Comparison of ENCODE assay signal across 8 cellular contexts in genomic region chr14:105705862-105706781, GRCh38.
A peak's percentile ranks its signal among the peaks of the same experiment; 100 is the strongest.
DNase-seq lines count a peak whose midpoint lies in the region; ATAC-seq, FAIRE-seq and TF ChIP-seq lines count a peak whose summit lies in the region.
"Not testable (repeated sequence)": the region's sequence is repeated elsewhere in the genome, so short reads cannot be mapped to it uniquely, and the experiment has no call there.

No MANE protein-coding gene starts in this region.

- H3K27ac Mint-ChIP-seq in stimulated activated naive B cell treated with anti-CD40 and anti-IgM and Interleukin-4, amounts not matched to agents 10 μg/mL and 1 μg/mL and 100 μg/mL, for 72 hours, result peak overlapping the region; percentile 95

- peak; percentile 55 for DNase-seq in GM10248 (ENCODE audit: extremely low spot score)
- DNase-seq in activated CD8-positive, alpha-beta memory T cell treated with anti-CD3 and anti-CD28 coated beads, Interleukin-2, amount 50 U/mL, for 48 hours, result peak; percentile 32
- peak; percentile 73 for DNase-seq in kidney
- peak; percentile 63 for DNase-seq in stimulated activated naive B cell treated with anti-CD40 and anti-IgM and Interleukin-4, amounts not matched to agents 10 μg/mL and 1 μg/mL and 100 μg/mL, for 72 hours

- 0 out of 2 replicates have a peak overlapping the region, but pooled peaks have one; percentile 30 for H3K4me2 ChIP-seq in OCI-LY3 (ENCODE audit: low read length)

- H3K4me3 ChIP-seq in OCI-LY3 (ENCODE audit: low read length); kidney (ENCODE audit: low read length in 2 of 2): not testable (repeated sequence)

- H4K20me1 ChIP-seq in OCI-LY3 (ENCODE audit: insufficient read depth, low read length), result not testable (repeated sequence)

- peak overlapping the region; percentile 33 to 52 for H3K4me3 Mint-ChIP-seq in stimulated activated naive B cell treated with anti-CD40 and anti-IgM and Interleukin-4, amounts not matched to agents 10 μg/mL and 1 μg/mL and 100 μg/mL, for 72 hours

- H3K36me3 ChIP-seq in OCI-LY3 (replicated peaks; ENCODE audit: low read depth, low read length); kidney (ENCODE audit: control insufficient read depth in 1 of 2, insufficient read depth in 2 of 2, low read length in 2 of 2): not testable (repeated sequence)

- POLR2A ChIA-PET in GM10248 (lab: Yijun Ruan, JAX), result not testable (repeated sequence)

- not testable (repeated sequence) for H2AFZ ChIP-seq in OCI-LY3 (ENCODE audit: low read depth, low read length)

- not testable (repeated sequence) for H3K27me3 Mint-ChIP-seq in stimulated activated naive B cell treated with anti-CD40 and anti-IgM and Interleukin-4, amounts not matched to agents 10 μg/mL and 1 μg/mL and 100 μg/mL, for 72 hours

- H3K27ac ChIP-seq in OCI-LY3 (ENCODE audit: low read length), result peak overlapping the region; percentile 76
- H3K27ac ChIP-seq in kidney (ENCODE audit: low read depth in 2 of 2, low read length in 2 of 2), result not testable (repeated sequence)

- H3K4me1 Mint-ChIP-seq in stimulated activated naive B cell treated with anti-CD40 and anti-IgM and Interleukin-4, amounts not matched to agents 10 μg/mL and 1 μg/mL and 100 μg/mL, for 72 hours, result peaks cover 44 to 58% of the 10 kb centered on the region in 2 donors

- not testable (repeated sequence) for FAIRE-seq in kidney (lab: Jason Lieb, UNC)

- H3K27me3 ChIP-seq in OCI-LY3 (ENCODE audit: low read depth, low read length), result not testable (repeated sequence)

- CTCF ChIA-PET in GM10248 (lab: Yijun Ruan, JAX), result not testable (repeated sequence)

- H3K9me3 ChIP-seq in OCI-LY3 (ENCODE audit: insufficient read depth, low read length); kidney (ENCODE audit: control insufficient read depth in 1 of 2, low read length in 2 of 2): not testable (repeated sequence)

- peak; percentile 67 for ATAC-seq in GM18868 (IDR thresholded peaks at IDR 0.05; ENCODE audit: unreplicated experiment)
- peak; percentile 31 for ATAC-seq in GM21529 (IDR thresholded peaks at IDR 0.05; ENCODE audit: unreplicated experiment)
- peak; percentile 58 for ATAC-seq in HG02943 (IDR thresholded peaks at IDR 0.05; ENCODE audit: low read depth, unreplicated experiment)
- peak; percentile 86 to 90 for ATAC-seq in stimulated activated naive B cell treated with anti-CD40 and anti-IgM and Interleukin-4, amounts not matched to agents 10 μg/mL and 1 μg/mL and 100 μg/mL, for 72 hours (replicated peaks)

- H3K4me1 ChIP-seq in OCI-LY3 (ENCODE audit: low read length); kidney (ENCODE audit: control insufficient read depth in 1 of 2, insufficient read depth in 1 of 2, low read depth in 1 of 2, low read length in 2 of 2): not testable (repeated sequence)

- H3K36me3 Mint-ChIP-seq in stimulated activated naive B cell treated with anti-CD40 and anti-IgM and Interleukin-4, amounts not matched to agents 10 μg/mL and 1 μg/mL and 100 μg/mL, for 72 hours, result peaks cover 6 to 12% of the 10 kb centered on the region in 2 donors

- TF ChIP-seq CTCF in GM10248 (IDR thresholded peaks at IDR 0.05; ENCODE audit: control extremely low read depth, extremely low read depth, low read depth, missing control alignments) (peak; percentile 59), OCI-LY3 (IDR thresholded peaks at IDR 0.05; ENCODE audit: low read depth, low read length) (0 out of 2 replicates have a peak, but pooled peaks have one; percentile 4)
- TF ChIP-seq CTCF in kidney (IDR thresholded peaks at IDR 0.05; ENCODE audit: borderline replicate concordance, extremely low read depth, insufficient read depth), result not testable (repeated sequence)

- intact Hi-C loops in kidney (cut with DNase I), result loop anchor here (10.0 kb wide), 1 partner anchor 121 kb away; no protein-coding TSS in a partner anchor

- H3K9me3 Mint-ChIP-seq in stimulated activated naive B cell treated with anti-CD40 and anti-IgM and Interleukin-4, amounts not matched to agents 10 μg/mL and 1 μg/mL and 100 μg/mL, for 72 hours, result not testable (repeated sequence)

- H3K79me2 ChIP-seq in OCI-LY3 (ENCODE audit: low read length), result not testable (repeated sequence)

- peak overlapping the region; percentile 44; the same call in 1 of the 2 replicates for H3K9ac ChIP-seq in OCI-LY3 (ENCODE audit: low read length)
- not testable (repeated sequence) for H3K9ac ChIP-seq in kidney (ENCODE audit: low read length in 2 of 2)

Comparison
In these comparisons a context has a peak if more than half of its experiments do, and no peak if none do; other contexts are left out.
1. ATAC-seq: peak in every context shown above with its lines; median percentile 88 in stimulated activated naive B cell treated with anti-CD40 and anti-IgM and Interleukin-4, amounts not matched to agents 10 μg/mL and 1 μg/mL and 100 μg/mL, for 72 hours; 67 in GM18868; 58 in HG02943; 31 in GM21529.